In the genomic region with DNA sequence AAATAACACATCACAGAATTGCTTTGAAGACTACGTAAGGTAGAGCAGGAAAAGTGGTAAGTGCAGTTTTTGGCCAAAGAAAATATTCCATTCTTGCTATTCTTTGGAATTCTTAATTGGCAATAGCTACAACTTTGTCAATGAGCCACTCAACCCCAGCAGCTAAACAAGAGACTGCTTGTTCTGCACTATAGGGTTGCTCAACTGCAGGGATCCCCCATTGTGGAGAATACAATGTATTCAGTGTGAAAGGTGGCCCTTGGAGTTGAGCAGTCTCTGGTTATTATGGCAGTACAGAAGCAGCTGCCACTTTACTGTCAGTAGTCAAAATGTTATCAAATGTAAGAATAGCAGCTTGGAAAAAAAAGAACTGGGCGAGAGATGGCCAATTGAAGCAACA, we compare ENCODE assay signal across 22 cellular contexts.
A peak's percentile ranks its signal among the peaks of the same experiment; 100 is the strongest.
DNase-seq lines count a peak whose midpoint lies in the region; ATAC-seq and TF ChIP-seq lines count a peak whose summit lies in the region.
"Had no signal": no experiment of that assay in that cellular context is flagged by ENCODE, and none has a peak within 500 bp of the region (broad histone marks: within the 10 kb centered on the region; RNA-seq: fewer than 3 reads in every experiment).

No MANE protein-coding gene starts in this region.

- BruUV-seq in Calu3 (replicated peaks; lab: Mats Ljungman, UMichigan) = no TSS peak

- H3K4me3 Mint-ChIP-seq in Calu3 (ENCODE audit: low read depth, unreplicated experiment) (no peak overlapping the region), brain (peak overlapping the region in 1 of 5 experiments; percentile 57)
- H3K4me3 Mint-ChIP-seq: CD8-positive, alpha-beta T cell; IgD-negative memory B cell; nephron; stimulated activated naive CD8-positive, alpha-beta T cell treated with anti-CD3 and anti-CD28 coated beads, Interleukin-15, Interleukin-2, amounts not matched to agents 100 ng/mL and 50 ng/mL, for 24 hours had no signal

- TF ChIP-seq CTCF in Calu3 (IDR thresholded peaks at IDR 0.05; ENCODE audit: unreplicated experiment) (no peak), brain (conservative IDR thresholded peaks at IDR 0.05) (no peak), colonic mucosa (IDR thresholded peaks at IDR 0.05) (no peak)

- H3K36me3 Mint-ChIP-seq in Calu3 (ENCODE audit: insufficient read depth, unreplicated experiment) = no peaks in the 10 kb centered on the region
- no peaks in the 10 kb centered on the region for H3K36me3 Mint-ChIP-seq in brain
- H3K36me3 Mint-ChIP-seq: CD8-positive, alpha-beta T cell; IgD-negative memory B cell had no signal

- H3K27ac Mint-ChIP-seq in Calu3 (ENCODE audit: unreplicated experiment) = no peak overlapping the region
- H3K27ac Mint-ChIP-seq in brain = peak overlapping the region in 3 of 5 experiments; percentile 1 to 58 (median 20)
- H3K27ac Mint-ChIP-seq: CD8-positive, alpha-beta T cell; IgD-negative memory B cell; nephron; stimulated activated naive CD8-positive, alpha-beta T cell treated with anti-CD3 and anti-CD28 coated beads, Interleukin-15, Interleukin-2, amounts not matched to agents 100 ng/mL and 50 ng/mL, for 24 hours had no signal

- no peaks in the 10 kb centered on the region for H3K27me3 ChIP-seq in colonic mucosa
- H3K27me3 ChIP-seq: dorsolateral prefrontal cortex had no signal

- ATAC-seq in GM19452 (IDR thresholded peaks at IDR 0.05; ENCODE audit: unreplicated experiment) (no peak), HG03175 (IDR thresholded peaks at IDR 0.05; ENCODE audit: unreplicated experiment) (no peak)
- ATAC-seq: activated CD4-positive, CD25-positive, alpha-beta regulatory T cell treated with anti-CD3 and anti-CD28 coated beads, Interleukin-2, amount 50 U/mL, for 24 hours; CD8-positive, alpha-beta T cell; Panc1 had no signal

- H3K27me3 Mint-ChIP-seq in Calu3 (ENCODE audit: unreplicated experiment) (no peaks in the 10 kb centered on the region), brain (no peaks in the 10 kb centered on the region)
- H3K27me3 Mint-ChIP-seq: IgD-negative memory B cell; stimulated activated naive CD8-positive, alpha-beta T cell treated with anti-CD3 and anti-CD28 coated beads, Interleukin-15, Interleukin-2, amounts not matched to agents 100 ng/mL and 50 ng/mL, for 24 hours had no signal

- no peaks in the 10 kb centered on the region for H3K36me3 ChIP-seq in colonic mucosa
- H3K36me3 ChIP-seq: HAP-1 had no signal

- no peak overlapping the region for H3K4me3 ChIP-seq in colonic mucosa
- H3K4me3 ChIP-seq: HAP-1, SK-N-MC had no signal

- no peaks in the 10 kb centered on the region for H3K4me1 ChIP-seq in colonic mucosa
- H3K4me1 ChIP-seq: HAP-1 had no signal

- H3K27ac ChIP-seq in colonic mucosa = no peak overlapping the region
- H3K27ac ChIP-seq: dorsolateral prefrontal cortex, SK-N-MC had no signal

- H3K4me1 Mint-ChIP-seq in Calu3 (ENCODE audit: low read depth, unreplicated experiment) = no peaks in the 10 kb centered on the region
- H3K4me1 Mint-ChIP-seq in brain = peaks cover 10% of the 10 kb centered on the region
- H3K4me1 Mint-ChIP-seq: IgD-negative memory B cell, nephron had no signal

- H3K9me3 ChIP-seq in colonic mucosa = peaks cover 6% of the 10 kb centered on the region
- H3K9me3 ChIP-seq: HAP-1 had no signal

- H3K9me3 Mint-ChIP-seq in Calu3 (ENCODE audit: low read depth, unreplicated experiment) = peaks cover 5% of the 10 kb centered on the region
- H3K9me3 Mint-ChIP-seq in brain = peaks cover 0 to 17% (median 2%) of the 10 kb centered on the region in 5 experiments
- H3K9me3 Mint-ChIP-seq: nephron had no signal

- peak; percentile 3 for DNase-seq in Calu3
- peak; percentile 61 for DNase-seq in NCI-H2107 treated with DMSO at 0.1 percent for 48 hours (lab: John Stamatoyannopoulos, UW; ENCODE audit: unreplicated experiment)
- DNase-seq in midbrain (lab: John Stamatoyannopoulos, UW) = peak; percentile 14
- DNase-seq in stimulated activated CD4-positive, alpha-beta T cell treated with anti-CD3 and anti-CD28 coated beads, Interleukin-2, amount 100 ng/mL, for 24 hours = no peak
- DNase-seq in colonic mucosa = no peak
- DNase-seq: activated effector memory CD4-positive, alpha-beta T cell treated with Interleukin-2 at 50 U/mL for 16 hours; CD8-positive, alpha-beta T cell; mesenchymal stem cell; NCI-H2029 treated with DMSO at 0.1 percent for 48 hours; stimulated activated CD4-positive, alpha-beta T cell treated with anti-CD3 and anti-CD28 coated beads, Interleukin-15, amount 100 ng/mL, for 24 hours; T-helper 9 cell had no signal

- CTCF ChIA-PET in Calu3 (lab: Charles Lee) = no interaction called here

- intact Hi-C loops in Calu3 (cut with micrococcal nuclease; ENCODE audit: unreplicated experiment) (no loop called here), colonic mucosa (cut with DNase I) (no loop called here)

- no peak overlapping the region for H3K9ac ChIP-seq in colonic mucosa (ENCODE audit: low read depth in 2 of 2, low read length in 2 of 2)

Comparison
In these comparisons a context has a peak if more than half of its experiments do, and no peak if none do; other contexts are left out.
1. DNase-seq: peak in Calu3 (single experiment), NCI-H2107 treated with DMSO at 0.1 percent for 48 hours (single experiment) and midbrain (single experiment); none in stimulated activated CD4-positive, alpha-beta T cell treated with anti-CD3 and anti-CD28 coated beads, Interleukin-2, amount 100 ng/mL, for 24 hours (0 of 2) and colonic mucosa (single experiment).